In genomic region chr19:28457620-28458019, GRCh38 we compare ENCODE assay signal across 23 cellular contexts.
"Had no signal": no experiment of that assay in that cellular context is flagged by ENCODE, and none has a peak within 500 bp of the region (broad histone marks: within the 10 kb centered on the region; RNA-seq: fewer than 3 reads in every experiment).

No MANE protein-coding gene starts in this region.

- DNase-seq: KBM-7, MG63, NCI-H1092, NCI-H1105 treated with DMSO at 0.1 percent for 48 hours, NCI-H1417 treated with DMSO at 0.1 percent for 48 hours, NCI-H146, NCI-H1694 treated with DMSO at 0.1 percent for 48 hours, NCI-H1930, NCI-H2081, NCI-H2171, NCI-H226, NCI-H446, NCI-H510A, NCI-H524 treated with DMSO at 0.1 percent for 48 hours, NCI-H69, NCI-H774, SHP77, SK-N-SH, SW 1271, T-cell had no signal

- H3K9me3 ChIP-seq: MG63, SK-N-SH had no signal

- H3K27ac Mint-ChIP-seq: T-cell had no signal

- H3K9me2 ChIP-seq: SK-N-SH had no signal

- H3K9ac ChIP-seq: SK-N-SH had no signal

- H3K4me3 Mint-ChIP-seq: IgD-negative memory B cell, T-cell had no signal

- H3K4me1 Mint-ChIP-seq: IgD-negative memory B cell had no signal

- ATAC-seq: Panc1, T-cell had no signal

- H3K36me3 Mint-ChIP-seq: T-cell had no signal

- H3K9me3 Mint-ChIP-seq: T-cell had no signal

- H3K27me3 ChIP-seq: MG63 had no signal

- H3K36me3 ChIP-seq: MG63 had no signal

- H3K27ac ChIP-seq: RWPE1 had no signal

- H3K4me2 ChIP-seq: SK-N-SH had no signal

- H3K27me3 Mint-ChIP-seq: IgD-negative memory B cell, T-cell had no signal

- H3K4me3 ChIP-seq: MG63 had no signal
